Comparison of ENCODE assay signal across 1 cellular context in the genomic region with DNA sequence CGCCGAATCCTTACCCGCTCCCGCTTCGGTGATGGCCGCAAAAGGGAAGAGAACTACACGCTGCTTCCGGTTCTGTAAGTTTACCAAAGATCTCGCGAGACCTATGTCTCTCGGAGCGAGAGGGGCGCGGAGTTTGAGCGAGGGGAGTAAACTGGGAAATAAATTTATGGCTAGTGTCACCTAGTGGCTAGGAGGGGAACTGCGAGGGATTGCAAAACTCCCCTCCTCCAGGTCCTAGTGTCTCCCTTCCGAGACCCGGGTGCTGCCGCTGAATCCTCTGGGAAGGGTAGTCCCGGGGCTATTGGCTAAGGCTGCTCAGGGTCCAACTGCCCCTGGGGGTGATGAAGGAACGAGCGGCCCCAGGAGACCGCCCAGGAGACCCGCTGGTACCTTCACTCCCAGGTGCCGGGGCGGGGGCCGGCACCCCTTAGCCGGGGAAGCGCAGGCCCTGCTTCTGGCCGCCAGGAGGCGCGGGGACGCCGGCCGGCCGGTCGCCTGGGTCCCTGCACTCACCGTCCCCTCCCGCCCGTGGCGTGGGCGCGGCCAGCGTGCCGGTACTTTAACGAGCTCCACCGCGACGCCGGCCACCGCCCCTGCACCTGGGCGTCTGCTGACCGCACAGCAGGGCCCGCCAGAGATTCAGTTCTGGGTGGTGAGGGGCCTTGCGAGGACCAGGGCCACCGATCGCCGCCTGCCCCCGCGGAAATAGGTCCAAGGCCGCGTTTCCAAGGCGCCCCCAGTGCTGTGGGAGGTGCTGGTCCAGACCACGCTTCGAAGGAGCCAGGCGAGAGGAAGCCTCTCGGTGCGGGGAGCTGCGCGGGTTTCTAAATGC.
TF ChIP-seq lines count a peak whose summit lies in the region.

A gene (minus strand): TSS at position 51 of the 832 bp plus-strand sequence. CDS start 883 bp downstream, outside the sequence.

TF ChIP-seq in K562, 482 proteins besides CTCF, POLR2A, EP300 and RAD21 (continued from another document):
- TF ChIP-seq, protein P1, sequence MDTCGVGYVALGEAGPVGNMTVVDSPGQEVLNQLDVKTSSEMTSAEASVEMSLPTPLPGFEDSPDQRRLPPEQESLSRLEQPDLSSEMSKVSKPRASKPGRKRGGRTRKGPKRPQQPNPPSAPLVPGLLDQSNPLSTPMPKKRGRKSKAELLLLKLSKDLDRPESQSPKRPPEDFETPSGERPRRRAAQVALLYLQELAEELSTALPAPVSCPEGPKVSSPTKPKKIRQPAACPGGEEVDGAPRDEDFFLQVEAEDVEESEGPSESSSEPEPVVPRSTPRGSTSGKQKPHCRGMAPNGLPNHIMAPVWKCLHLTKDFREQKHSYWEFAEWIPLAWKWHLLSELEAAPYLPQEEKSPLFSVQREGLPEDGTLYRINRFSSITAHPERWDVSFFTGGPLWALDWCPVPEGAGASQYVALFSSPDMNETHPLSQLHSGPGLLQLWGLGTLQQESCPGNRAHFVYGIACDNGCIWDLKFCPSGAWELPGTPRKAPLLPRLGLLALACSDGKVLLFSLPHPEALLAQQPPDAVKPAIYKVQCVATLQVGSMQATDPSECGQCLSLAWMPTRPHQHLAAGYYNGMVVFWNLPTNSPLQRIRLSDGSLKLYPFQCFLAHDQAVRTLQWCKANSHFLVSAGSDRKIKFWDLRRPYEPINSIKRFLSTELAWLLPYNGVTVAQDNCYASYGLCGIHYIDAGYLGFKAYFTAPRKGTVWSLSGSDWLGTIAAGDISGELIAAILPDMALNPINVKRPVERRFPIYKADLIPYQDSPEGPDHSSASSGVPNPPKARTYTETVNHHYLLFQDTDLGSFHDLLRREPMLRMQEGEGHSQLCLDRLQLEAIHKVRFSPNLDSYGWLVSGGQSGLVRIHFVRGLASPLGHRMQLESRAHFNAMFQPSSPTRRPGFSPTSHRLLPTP (IDR thresholded peaks at IDR 0.05; ENCODE audit: borderline replicate concordance, extremely low read depth, insufficient read length) = no peak
- TF ChIP-seq SETDB1 (IDR thresholded peaks at IDR 0.05; ENCODE audit: low read length) (no peak), MAZ (CRISPR knock-in tag; conservative IDR thresholded peaks at IDR 0.05 in 1 of 2, IDR thresholded peaks at IDR 0.05 in 1 of 2) (peak; percentile 95 to 96), NRF1 (conservative IDR thresholded peaks at IDR 0.05 in 1 of 2, IDR thresholded peaks at IDR 0.05 in 1 of 2) (peak; percentile 53 to 55), MYNN (IDR thresholded peaks at IDR 0.05) (peak; percentile 31; the same call in 1 of the 2 replicates), MYNN (CRISPR knock-in tag; IDR thresholded peaks at IDR 0.05) (no peak), ZC3H8 (IDR thresholded peaks at IDR 0.05) (no peak), KLF1 (tag; IDR thresholded peaks at IDR 0.05) (0 out of 2 replicates have a peak, but pooled peaks have one; percentile 48), TEAD1 (CRISPR knock-in tag; IDR thresholded peaks at IDR 0.05) (no peak; a peak in 1 of 4 replicates), MYC (IDR thresholded peaks at IDR 0.05; ENCODE audit: low read depth, low read length) (peak; percentile 92; the same call in 1 of the 2 replicates), MYC (CRISPR knock-in tag; IDR thresholded peaks at IDR 0.05; ENCODE audit: borderline replicate concordance, low read depth) (no peak), STAG1 (CRISPR knock-in tag; IDR thresholded peaks at IDR 0.05; ENCODE audit: borderline replicate concordance) (no peak), HDAC3 (IDR thresholded peaks at IDR 0.05; ENCODE audit: borderline replicate concordance, partially characterized antibody) (peak; percentile 69), EP400 (IDR thresholded peaks at IDR 0.05) (peak; percentile 72), ZKSCAN1 (IDR thresholded peaks at IDR 0.05; ENCODE audit: low read depth, low read length) (peak; percentile 36; the same call in 1 of the 2 replicates), SUPT5H (IDR thresholded peaks at IDR 0.05) (peak; percentile 96), RB1 (IDR thresholded peaks at IDR 0.05; ENCODE audit: low read depth) (peak; percentile 67; the same call in 1 of the 2 replicates), ATF7 (IDR thresholded peaks at IDR 0.05) (peak; percentile 69), TAF7 (tag; IDR thresholded peaks at IDR 0.05) (peak; percentile 27; the same call in 1 of the 2 replicates), CXXC5 (CRISPR knock-in tag; IDR thresholded peaks at IDR 0.05) (peak; percentile 87), BACH1 (tag; IDR thresholded peaks at IDR 0.05) (no peak), SNRNP70 (optimal IDR thresholded peaks at IDR 0.05; ENCODE audit: low read depth, low read length) (no peak), FOXJ2 (tag; IDR thresholded peaks at IDR 0.05) (0 out of 2 replicates have a peak, but pooled peaks have one; percentile 47), SIN3B (IDR thresholded peaks at IDR 0.05; ENCODE audit: low read depth) (0 out of 2 replicates have a peak, but pooled peaks have one; percentile 44), POLR2G (IDR thresholded peaks at IDR 0.05; ENCODE audit: low read depth, low read length) (peak; percentile 76), ARNT (IDR thresholded peaks at IDR 0.05) (peak in 1 of 2 experiments; percentile 83; a peak in 2 of 4 replicates), CEBPG (CRISPR knock-in tag; IDR thresholded peaks at IDR 0.05) (peak; percentile 82), CEBPG (tag; conservative IDR thresholded peaks at IDR 0.05 in 1 of 2, IDR thresholded peaks at IDR 0.05 in 1 of 2) (peak; percentile 77 to 95), SIN3A (IDR thresholded peaks at IDR 0.05; ENCODE audit: borderline replicate concordance in 2 of 2, control insufficient read depth in 1 of 2, low read depth in 2 of 2, low read length in 2 of 2) (peak; percentile 66 to 86; a peak in 2 of 4 replicates), ZBTB1 (CRISPR knock-in tag; IDR thresholded peaks at IDR 0.05; ENCODE audit: borderline replicate concordance, low read depth) (peak; percentile 61; the same call in 1 of the 2 replicates)
- TF ChIP-seq, protein P2, sequence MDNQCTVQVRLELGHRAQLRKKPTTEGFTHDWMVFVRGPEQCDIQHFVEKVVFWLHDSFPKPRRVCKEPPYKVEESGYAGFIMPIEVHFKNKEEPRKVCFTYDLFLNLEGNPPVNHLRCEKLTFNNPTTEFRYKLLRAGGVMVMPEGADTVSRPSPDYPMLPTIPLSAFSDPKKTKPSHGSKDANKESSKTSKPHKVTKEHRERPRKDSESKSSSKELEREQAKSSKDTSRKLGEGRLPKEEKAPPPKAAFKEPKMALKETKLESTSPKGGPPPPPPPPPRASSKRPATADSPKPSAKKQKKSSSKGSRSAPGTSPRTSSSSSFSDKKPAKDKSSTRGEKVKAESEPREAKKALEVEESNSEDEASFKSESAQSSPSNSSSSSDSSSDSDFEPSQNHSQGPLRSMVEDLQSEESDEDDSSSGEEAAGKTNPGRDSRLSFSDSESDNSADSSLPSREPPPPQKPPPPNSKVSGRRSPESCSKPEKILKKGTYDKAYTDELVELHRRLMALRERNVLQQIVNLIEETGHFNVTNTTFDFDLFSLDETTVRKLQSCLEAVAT (IDR thresholded peaks at IDR 0.05) = no peak
- TF ChIP-seq, protein P3, sequence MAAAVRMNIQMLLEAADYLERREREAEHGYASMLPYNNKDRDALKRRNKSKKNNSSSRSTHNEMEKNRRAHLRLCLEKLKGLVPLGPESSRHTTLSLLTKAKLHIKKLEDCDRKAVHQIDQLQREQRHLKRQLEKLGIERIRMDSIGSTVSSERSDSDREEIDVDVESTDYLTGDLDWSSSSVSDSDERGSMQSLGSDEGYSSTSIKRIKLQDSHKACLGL (CRISPR knock-in tag; IDR thresholded peaks at IDR 0.05; ENCODE audit: borderline replicate concordance, poor library complexity, severe bottlenecking) = peak; percentile 73
- TF ChIP-seq, protein P4, sequence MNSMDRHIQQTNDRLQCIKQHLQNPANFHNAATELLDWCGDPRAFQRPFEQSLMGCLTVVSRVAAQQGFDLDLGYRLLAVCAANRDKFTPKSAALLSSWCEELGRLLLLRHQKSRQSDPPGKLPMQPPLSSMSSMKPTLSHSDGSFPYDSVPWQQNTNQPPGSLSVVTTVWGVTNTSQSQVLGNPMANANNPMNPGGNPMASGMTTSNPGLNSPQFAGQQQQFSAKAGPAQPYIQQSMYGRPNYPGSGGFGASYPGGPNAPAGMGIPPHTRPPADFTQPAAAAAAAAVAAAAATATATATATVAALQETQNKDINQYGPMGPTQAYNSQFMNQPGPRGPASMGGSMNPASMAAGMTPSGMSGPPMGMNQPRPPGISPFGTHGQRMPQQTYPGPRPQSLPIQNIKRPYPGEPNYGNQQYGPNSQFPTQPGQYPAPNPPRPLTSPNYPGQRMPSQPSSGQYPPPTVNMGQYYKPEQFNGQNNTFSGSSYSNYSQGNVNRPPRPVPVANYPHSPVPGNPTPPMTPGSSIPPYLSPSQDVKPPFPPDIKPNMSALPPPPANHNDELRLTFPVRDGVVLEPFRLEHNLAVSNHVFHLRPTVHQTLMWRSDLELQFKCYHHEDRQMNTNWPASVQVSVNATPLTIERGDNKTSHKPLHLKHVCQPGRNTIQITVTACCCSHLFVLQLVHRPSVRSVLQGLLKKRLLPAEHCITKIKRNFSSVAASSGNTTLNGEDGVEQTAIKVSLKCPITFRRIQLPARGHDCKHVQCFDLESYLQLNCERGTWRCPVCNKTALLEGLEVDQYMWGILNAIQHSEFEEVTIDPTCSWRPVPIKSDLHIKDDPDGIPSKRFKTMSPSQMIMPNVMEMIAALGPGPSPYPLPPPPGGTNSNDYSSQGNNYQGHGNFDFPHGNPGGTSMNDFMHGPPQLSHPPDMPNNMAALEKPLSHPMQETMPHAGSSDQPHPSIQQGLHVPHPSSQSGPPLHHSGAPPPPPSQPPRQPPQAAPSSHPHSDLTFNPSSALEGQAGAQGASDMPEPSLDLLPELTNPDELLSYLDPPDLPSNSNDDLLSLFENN (IDR thresholded peaks at IDR 0.05; ENCODE audit: low read depth in 2 of 2, low read length in 2 of 2) = 0 out of 4 replicates have a peak, but pooled peaks of 1 of the 2 experiments have one; percentile 7
- TF ChIP-seq, protein P5, sequence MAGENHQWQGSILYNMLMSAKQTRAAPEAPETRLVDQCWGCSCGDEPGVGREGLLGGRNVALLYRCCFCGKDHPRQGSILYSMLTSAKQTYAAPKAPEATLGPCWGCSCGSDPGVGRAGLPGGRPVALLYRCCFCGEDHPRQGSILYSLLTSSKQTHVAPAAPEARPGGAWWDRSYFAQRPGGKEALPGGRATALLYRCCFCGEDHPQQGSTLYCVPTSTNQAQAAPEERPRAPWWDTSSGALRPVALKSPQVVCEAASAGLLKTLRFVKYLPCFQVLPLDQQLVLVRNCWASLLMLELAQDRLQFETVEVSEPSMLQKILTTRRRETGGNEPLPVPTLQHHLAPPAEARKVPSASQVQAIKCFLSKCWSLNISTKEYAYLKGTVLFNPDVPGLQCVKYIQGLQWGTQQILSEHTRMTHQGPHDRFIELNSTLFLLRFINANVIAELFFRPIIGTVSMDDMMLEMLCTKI (IDR thresholded peaks at IDR 0.05; ENCODE audit: partially characterized antibody) = no peak
- TF ChIP-seq, protein P6, sequence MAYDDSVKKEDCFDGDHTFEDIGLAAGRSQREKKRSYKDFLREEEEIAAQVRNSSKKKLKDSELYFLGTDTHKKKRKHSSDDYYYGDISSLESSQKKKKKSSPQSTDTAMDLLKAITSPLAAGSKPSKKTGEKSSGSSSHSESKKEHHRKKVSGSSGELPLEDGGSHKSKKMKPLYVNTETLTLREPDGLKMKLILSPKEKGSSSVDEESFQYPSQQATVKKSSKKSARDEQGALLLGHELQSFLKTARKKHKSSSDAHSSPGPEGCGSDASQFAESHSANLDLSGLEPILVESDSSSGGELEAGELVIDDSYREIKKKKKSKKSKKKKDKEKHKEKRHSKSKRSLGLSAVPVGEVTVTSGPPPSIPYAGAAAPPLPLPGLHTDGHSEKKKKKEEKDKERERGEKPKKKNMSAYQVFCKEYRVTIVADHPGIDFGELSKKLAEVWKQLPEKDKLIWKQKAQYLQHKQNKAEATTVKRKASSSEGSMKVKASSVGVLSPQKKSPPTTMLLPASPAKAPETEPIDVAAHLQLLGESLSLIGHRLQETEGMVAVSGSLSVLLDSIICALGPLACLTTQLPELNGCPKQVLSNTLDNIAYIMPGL (CRISPR knock-in tag; IDR thresholded peaks at IDR 0.05) = no peak
- TF ChIP-seq, protein P7, sequence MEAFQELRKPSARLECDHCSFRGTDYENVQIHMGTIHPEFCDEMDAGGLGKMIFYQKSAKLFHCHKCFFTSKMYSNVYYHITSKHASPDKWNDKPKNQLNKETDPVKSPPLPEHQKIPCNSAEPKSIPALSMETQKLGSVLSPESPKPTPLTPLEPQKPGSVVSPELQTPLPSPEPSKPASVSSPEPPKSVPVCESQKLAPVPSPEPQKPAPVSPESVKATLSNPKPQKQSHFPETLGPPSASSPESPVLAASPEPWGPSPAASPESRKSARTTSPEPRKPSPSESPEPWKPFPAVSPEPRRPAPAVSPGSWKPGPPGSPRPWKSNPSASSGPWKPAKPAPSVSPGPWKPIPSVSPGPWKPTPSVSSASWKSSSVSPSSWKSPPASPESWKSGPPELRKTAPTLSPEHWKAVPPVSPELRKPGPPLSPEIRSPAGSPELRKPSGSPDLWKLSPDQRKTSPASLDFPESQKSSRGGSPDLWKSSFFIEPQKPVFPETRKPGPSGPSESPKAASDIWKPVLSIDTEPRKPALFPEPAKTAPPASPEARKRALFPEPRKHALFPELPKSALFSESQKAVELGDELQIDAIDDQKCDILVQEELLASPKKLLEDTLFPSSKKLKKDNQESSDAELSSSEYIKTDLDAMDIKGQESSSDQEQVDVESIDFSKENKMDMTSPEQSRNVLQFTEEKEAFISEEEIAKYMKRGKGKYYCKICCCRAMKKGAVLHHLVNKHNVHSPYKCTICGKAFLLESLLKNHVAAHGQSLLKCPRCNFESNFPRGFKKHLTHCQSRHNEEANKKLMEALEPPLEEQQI (IDR thresholded peaks at IDR 0.05) = peak; percentile 76
